1 cellular context compared by ENCODE assay signal in the genomic region with DNA sequence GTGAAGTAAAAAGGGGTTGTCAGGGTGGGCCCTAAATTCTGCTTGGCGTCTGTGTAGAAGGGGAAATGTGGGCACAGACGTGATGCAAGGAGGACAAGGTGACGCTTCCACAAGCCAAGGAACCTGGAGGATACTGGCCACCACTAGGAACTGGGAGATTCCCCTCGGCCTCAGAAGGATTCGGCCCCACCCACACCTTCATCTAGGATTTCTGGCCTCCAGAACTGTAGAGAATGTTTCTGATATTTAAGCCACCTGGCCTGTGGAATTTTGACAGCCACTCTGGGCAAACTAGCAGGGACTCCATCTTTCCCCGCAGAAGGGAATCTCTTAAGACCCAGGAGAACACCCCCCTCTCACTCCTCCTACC.
TF ChIP-seq lines count a peak whose summit lies in the region.

No MANE protein-coding gene starts in this region.

TF ChIP-seq in K562, 482 proteins besides CTCF, POLR2A, EP300 and RAD21:
- TF ChIP-seq GTF2B (IDR thresholded peaks at IDR 0.05; ENCODE audit: extremely low read depth, insufficient read length) = no peak
- no peak for TF ChIP-seq SREBF2 (CRISPR knock-in tag; IDR thresholded peaks at IDR 0.05)
- no peak for TF ChIP-seq MCM7 (IDR thresholded peaks at IDR 0.05)
- TF ChIP-seq CCAR2 (IDR thresholded peaks at IDR 0.05; ENCODE audit: low read depth, low read length) = no peak
- no peak for TF ChIP-seq NFATC3 (IDR thresholded peaks at IDR 0.05)
- TF ChIP-seq, protein P1, sequence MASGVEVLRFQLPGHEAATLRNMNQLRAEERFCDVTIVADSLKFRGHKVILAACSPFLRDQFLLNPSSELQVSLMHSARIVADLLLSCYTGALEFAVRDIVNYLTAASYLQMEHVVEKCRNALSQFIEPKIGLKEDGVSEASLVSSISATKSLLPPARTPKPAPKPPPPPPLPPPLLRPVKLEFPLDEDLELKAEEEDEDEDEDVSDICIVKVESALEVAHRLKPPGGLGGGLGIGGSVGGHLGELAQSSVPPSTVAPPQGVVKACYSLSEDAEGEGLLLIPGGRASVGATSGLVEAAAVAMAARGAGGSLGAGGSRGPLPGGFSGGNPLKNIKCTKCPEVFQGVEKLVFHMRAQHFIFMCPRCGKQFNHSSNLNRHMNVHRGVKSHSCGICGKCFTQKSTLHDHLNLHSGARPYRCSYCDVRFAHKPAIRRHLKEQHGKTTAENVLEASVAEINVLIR (CRISPR knock-in tag; IDR thresholded peaks at IDR 0.05) = no peak
- no peak for TF ChIP-seq EZH2 (IDR thresholded peaks at IDR 0.05; ENCODE audit: borderline replicate concordance, low read depth, low read length)
- TF ChIP-seq CBFA2T3 (IDR thresholded peaks at IDR 0.05) = no peak
- no peak for TF ChIP-seq NFE2 (IDR thresholded peaks at IDR 0.05; ENCODE audit: low read depth)
- TF ChIP-seq SIN3B (IDR thresholded peaks at IDR 0.05; ENCODE audit: low read depth) = no peak
- no peak for TF ChIP-seq BMI1 (IDR thresholded peaks at IDR 0.05; ENCODE audit: low read length)
- TF ChIP-seq ZNF212 (CRISPR knock-in tag; IDR thresholded peaks at IDR 0.05) = no peak
- TF ChIP-seq ASH1L (IDR thresholded peaks at IDR 0.05; ENCODE audit: borderline replicate concordance, low read depth, partially characterized antibody) = no peak
- no peak for TF ChIP-seq GATA2 (CRISPR knock-in tag; IDR thresholded peaks at IDR 0.05)
- TF ChIP-seq MYNN (IDR thresholded peaks at IDR 0.05) = no peak
- no peak for TF ChIP-seq MYNN (CRISPR knock-in tag; IDR thresholded peaks at IDR 0.05)
- TF ChIP-seq, protein P2, sequence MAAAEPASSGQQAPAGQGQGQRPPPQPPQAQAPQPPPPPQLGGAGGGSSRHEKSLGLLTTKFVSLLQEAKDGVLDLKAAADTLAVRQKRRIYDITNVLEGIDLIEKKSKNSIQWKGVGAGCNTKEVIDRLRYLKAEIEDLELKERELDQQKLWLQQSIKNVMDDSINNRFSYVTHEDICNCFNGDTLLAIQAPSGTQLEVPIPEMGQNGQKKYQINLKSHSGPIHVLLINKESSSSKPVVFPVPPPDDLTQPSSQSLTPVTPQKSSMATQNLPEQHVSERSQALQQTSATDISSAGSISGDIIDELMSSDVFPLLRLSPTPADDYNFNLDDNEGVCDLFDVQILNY (CRISPR knock-in tag; IDR thresholded peaks at IDR 0.05) = no peak
- TF ChIP-seq MYC (IDR thresholded peaks at IDR 0.05; ENCODE audit: low read depth, low read length) = no peak
- TF ChIP-seq MYC (CRISPR knock-in tag; IDR thresholded peaks at IDR 0.05; ENCODE audit: borderline replicate concordance, low read depth) = no peak
- TF ChIP-seq, protein P3, sequence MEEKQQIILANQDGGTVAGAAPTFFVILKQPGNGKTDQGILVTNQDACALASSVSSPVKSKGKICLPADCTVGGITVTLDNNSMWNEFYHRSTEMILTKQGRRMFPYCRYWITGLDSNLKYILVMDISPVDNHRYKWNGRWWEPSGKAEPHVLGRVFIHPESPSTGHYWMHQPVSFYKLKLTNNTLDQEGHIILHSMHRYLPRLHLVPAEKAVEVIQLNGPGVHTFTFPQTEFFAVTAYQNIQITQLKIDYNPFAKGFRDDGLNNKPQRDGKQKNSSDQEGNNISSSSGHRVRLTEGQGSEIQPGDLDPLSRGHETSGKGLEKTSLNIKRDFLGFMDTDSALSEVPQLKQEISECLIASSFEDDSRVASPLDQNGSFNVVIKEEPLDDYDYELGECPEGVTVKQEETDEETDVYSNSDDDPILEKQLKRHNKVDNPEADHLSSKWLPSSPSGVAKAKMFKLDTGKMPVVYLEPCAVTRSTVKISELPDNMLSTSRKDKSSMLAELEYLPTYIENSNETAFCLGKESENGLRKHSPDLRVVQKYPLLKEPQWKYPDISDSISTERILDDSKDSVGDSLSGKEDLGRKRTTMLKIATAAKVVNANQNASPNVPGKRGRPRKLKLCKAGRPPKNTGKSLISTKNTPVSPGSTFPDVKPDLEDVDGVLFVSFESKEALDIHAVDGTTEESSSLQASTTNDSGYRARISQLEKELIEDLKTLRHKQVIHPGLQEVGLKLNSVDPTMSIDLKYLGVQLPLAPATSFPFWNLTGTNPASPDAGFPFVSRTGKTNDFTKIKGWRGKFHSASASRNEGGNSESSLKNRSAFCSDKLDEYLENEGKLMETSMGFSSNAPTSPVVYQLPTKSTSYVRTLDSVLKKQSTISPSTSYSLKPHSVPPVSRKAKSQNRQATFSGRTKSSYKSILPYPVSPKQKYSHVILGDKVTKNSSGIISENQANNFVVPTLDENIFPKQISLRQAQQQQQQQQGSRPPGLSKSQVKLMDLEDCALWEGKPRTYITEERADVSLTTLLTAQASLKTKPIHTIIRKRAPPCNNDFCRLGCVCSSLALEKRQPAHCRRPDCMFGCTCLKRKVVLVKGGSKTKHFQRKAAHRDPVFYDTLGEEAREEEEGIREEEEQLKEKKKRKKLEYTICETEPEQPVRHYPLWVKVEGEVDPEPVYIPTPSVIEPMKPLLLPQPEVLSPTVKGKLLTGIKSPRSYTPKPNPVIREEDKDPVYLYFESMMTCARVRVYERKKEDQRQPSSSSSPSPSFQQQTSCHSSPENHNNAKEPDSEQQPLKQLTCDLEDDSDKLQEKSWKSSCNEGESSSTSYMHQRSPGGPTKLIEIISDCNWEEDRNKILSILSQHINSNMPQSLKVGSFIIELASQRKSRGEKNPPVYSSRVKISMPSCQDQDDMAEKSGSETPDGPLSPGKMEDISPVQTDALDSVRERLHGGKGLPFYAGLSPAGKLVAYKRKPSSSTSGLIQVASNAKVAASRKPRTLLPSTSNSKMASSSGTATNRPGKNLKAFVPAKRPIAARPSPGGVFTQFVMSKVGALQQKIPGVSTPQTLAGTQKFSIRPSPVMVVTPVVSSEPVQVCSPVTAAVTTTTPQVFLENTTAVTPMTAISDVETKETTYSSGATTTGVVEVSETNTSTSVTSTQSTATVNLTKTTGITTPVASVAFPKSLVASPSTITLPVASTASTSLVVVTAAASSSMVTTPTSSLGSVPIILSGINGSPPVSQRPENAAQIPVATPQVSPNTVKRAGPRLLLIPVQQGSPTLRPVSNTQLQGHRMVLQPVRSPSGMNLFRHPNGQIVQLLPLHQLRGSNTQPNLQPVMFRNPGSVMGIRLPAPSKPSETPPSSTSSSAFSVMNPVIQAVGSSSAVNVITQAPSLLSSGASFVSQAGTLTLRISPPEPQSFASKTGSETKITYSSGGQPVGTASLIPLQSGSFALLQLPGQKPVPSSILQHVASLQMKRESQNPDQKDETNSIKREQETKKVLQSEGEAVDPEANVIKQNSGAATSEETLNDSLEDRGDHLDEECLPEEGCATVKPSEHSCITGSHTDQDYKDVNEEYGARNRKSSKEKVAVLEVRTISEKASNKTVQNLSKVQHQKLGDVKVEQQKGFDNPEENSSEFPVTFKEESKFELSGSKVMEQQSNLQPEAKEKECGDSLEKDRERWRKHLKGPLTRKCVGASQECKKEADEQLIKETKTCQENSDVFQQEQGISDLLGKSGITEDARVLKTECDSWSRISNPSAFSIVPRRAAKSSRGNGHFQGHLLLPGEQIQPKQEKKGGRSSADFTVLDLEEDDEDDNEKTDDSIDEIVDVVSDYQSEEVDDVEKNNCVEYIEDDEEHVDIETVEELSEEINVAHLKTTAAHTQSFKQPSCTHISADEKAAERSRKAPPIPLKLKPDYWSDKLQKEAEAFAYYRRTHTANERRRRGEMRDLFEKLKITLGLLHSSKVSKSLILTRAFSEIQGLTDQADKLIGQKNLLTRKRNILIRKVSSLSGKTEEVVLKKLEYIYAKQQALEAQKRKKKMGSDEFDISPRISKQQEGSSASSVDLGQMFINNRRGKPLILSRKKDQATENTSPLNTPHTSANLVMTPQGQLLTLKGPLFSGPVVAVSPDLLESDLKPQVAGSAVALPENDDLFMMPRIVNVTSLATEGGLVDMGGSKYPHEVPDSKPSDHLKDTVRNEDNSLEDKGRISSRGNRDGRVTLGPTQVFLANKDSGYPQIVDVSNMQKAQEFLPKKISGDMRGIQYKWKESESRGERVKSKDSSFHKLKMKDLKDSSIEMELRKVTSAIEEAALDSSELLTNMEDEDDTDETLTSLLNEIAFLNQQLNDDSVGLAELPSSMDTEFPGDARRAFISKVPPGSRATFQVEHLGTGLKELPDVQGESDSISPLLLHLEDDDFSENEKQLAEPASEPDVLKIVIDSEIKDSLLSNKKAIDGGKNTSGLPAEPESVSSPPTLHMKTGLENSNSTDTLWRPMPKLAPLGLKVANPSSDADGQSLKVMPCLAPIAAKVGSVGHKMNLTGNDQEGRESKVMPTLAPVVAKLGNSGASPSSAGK (IDR thresholded peaks at IDR 0.05) = no peak
TF ChIP-seq in K562: peak in this region for 0.
